Comparison of ENCODE assay signal across 24 cellular contexts in genomic region chr16:29022196-29022595, GRCh38. TPM values are rescaled to one million over a fixed set of nuclear protein-coding genes. Genes with fewer than 3 reads are reported as not detected.
DNase-seq lines count a peak whose midpoint lies in the region; ATAC-seq, FAIRE-seq and TF ChIP-seq lines count a peak whose summit lies in the region.
"Had no signal": no experiment of that assay in that cellular context is flagged by ENCODE, and none has a peak within 500 bp of the region (broad histone marks: within the 10 kb centered on the region; RNA-seq: fewer than 3 reads in every experiment).

No MANE protein-coding gene starts in this region.

- peaks cover 72% of the 10 kb centered on the region for H3K4me1 Mint-ChIP-seq in activated naive CD4-positive, alpha-beta T cell treated with anti-CD3 and anti-CD28 coated beads, Interleukin-2, amount 50 U/mL, for 24 hours
- H3K4me1 Mint-ChIP-seq in activated naive CD4-positive, alpha-beta T cell treated with anti-CD3 and anti-CD28 coated beads for 36 hours (ENCODE audit: low read depth): peaks cover 72% of the 10 kb centered on the region
- peaks cover 62% of the 10 kb centered on the region for H3K4me1 Mint-ChIP-seq in CD8-positive, alpha-beta T cell (ENCODE audit: low read depth)
- H3K4me1 Mint-ChIP-seq in activated naive CD8-positive, alpha-beta T cell (ENCODE audit: low read depth): peaks cover 72% of the 10 kb centered on the region

- no peak overlapping the region for H3K4me3 Mint-ChIP-seq in activated naive CD4-positive, alpha-beta T cell treated with anti-CD3 and anti-CD28 coated beads, Interleukin-2, amount 50 U/mL, for 24 hours
- H3K4me3 Mint-ChIP-seq in activated naive CD4-positive, alpha-beta T cell treated with anti-CD3 and anti-CD28 coated beads for 36 hours: no peak overlapping the region
- H3K4me3 Mint-ChIP-seq in CD8-positive, alpha-beta T cell: no peak overlapping the region
- no peak overlapping the region for H3K4me3 Mint-ChIP-seq in activated naive CD8-positive, alpha-beta T cell
- H3K4me3 Mint-ChIP-seq: CD14-positive monocyte had no signal

- no peak for TF ChIP-seq CTCF in CD8-positive, alpha-beta T cell (IDR thresholded peaks at IDR 0.05)
- no peak for TF ChIP-seq CTCF in D721Med (IDR thresholded peaks at IDR 0.05; ENCODE audit: insufficient read depth, missing control alignments)

- H3K27ac ChIP-seq in CD8-positive, alpha-beta T cell (ENCODE audit: low read depth, low read length): no peak overlapping the region
- H3K27ac ChIP-seq: A549, GM23248, KMS-11, RWPE1 had no signal

- peak overlapping the region; percentile 36 for H3K27ac Mint-ChIP-seq in activated naive CD4-positive, alpha-beta T cell treated with anti-CD3 and anti-CD28 coated beads, Interleukin-2, amount 50 U/mL, for 24 hours
- no peak overlapping the region for H3K27ac Mint-ChIP-seq in activated naive CD4-positive, alpha-beta T cell treated with anti-CD3 and anti-CD28 coated beads for 36 hours
- H3K27ac Mint-ChIP-seq in CD8-positive, alpha-beta T cell: peak overlapping the region; percentile 1
- peak overlapping the region; percentile 97 for H3K27ac Mint-ChIP-seq in activated naive CD8-positive, alpha-beta T cell
- H3K27ac Mint-ChIP-seq: CD14-positive monocyte had no signal

- H3K27me3 Mint-ChIP-seq in activated naive CD4-positive, alpha-beta T cell treated with anti-CD3 and anti-CD28 coated beads, Interleukin-2, amount 50 U/mL, for 24 hours: no peaks in the 10 kb centered on the region
- no peaks in the 10 kb centered on the region for H3K27me3 Mint-ChIP-seq in activated naive CD4-positive, alpha-beta T cell treated with anti-CD3 and anti-CD28 coated beads for 36 hours (ENCODE audit: low read depth)
- no peaks in the 10 kb centered on the region for H3K27me3 Mint-ChIP-seq in CD8-positive, alpha-beta T cell (ENCODE audit: low read depth)
- H3K27me3 Mint-ChIP-seq in activated naive CD8-positive, alpha-beta T cell: no peaks in the 10 kb centered on the region

- POLR2A ChIA-PET in CD8-positive, alpha-beta T cell (lab: Charles Lee): interaction anchor here (0.6 to 3.0 kb wide), 6 partner anchors 11 to 128 kb away, joined by 3 to 24 read pairs (median 4); partner anchors contain the start of gene LAT

- H3K27me3 ChIP-seq in CD8-positive, alpha-beta T cell (ENCODE audit: insufficient read depth, low read length): no peaks in the 10 kb centered on the region

- no peaks in the 10 kb centered on the region for H3K36me3 ChIP-seq in CD8-positive, alpha-beta T cell (ENCODE audit: insufficient read depth, low read length)

- FAIRE-seq in D721Med (lab: Jason Lieb, UNC): no peak
- FAIRE-seq: A549, G401.6, HTR-8/SVneo had no signal

- intact Hi-C loops in activated naive CD4-positive, alpha-beta T cell treated with anti-CD3 and anti-CD28 coated beads for 36 hours (cut with micrococcal nuclease): loop anchor here (5.0 kb wide), 2 partner anchors 65 to 160 kb away; partner anchors contain the start of gene SH2B1
- intact Hi-C loops in CD8-positive, alpha-beta T cell (cut with DNase I, micrococcal nuclease): no loop called here
- intact Hi-C loops in posterior vena cava (cut with DNase I): no loop called here

- no peak overlapping the region for H3K4me3 ChIP-seq in CD8-positive, alpha-beta T cell (ENCODE audit: low read depth, low read length)
- H3K4me3 ChIP-seq: A549, GM23248 had no signal

- no peaks in the 10 kb centered on the region for H3K9me3 Mint-ChIP-seq in activated naive CD4-positive, alpha-beta T cell treated with anti-CD3 and anti-CD28 coated beads, Interleukin-2, amount 50 U/mL, for 24 hours
- no peaks in the 10 kb centered on the region for H3K9me3 Mint-ChIP-seq in activated naive CD4-positive, alpha-beta T cell treated with anti-CD3 and anti-CD28 coated beads for 36 hours
- no peaks in the 10 kb centered on the region for H3K9me3 Mint-ChIP-seq in CD8-positive, alpha-beta T cell
- H3K9me3 Mint-ChIP-seq in activated naive CD8-positive, alpha-beta T cell (ENCODE audit: low read depth): no peaks in the 10 kb centered on the region
- H3K9me3 Mint-ChIP-seq: CD14-positive monocyte had no signal

- CTCF ChIA-PET in activated naive CD4-positive, alpha-beta T cell treated with anti-CD3 and anti-CD28 coated beads for 36 hours (lab: Charles Lee): interaction anchor here (3.2 kb wide), 1 partner anchor 12 kb away, joined by 14 read pairs; no protein-coding TSS in a partner anchor
- CTCF ChIA-PET in CD8-positive, alpha-beta T cell (lab: Charles Lee): interaction anchor here (2.3 to 4.0 kb wide), 3 partner anchors 11 to 48 kb away, joined by 10 to 18 read pairs (median 11); partner anchors contain the start of gene SPNS1

- no peak for ATAC-seq in CD8-positive, alpha-beta T cell
- ATAC-seq: A549 had no signal

- no peaks in the 10 kb centered on the region for H3K9me3 ChIP-seq in CD8-positive, alpha-beta T cell (ENCODE audit: low read length)
- H3K9me3 ChIP-seq: A549 had no signal

- no peaks in the 10 kb centered on the region for H3K36me3 Mint-ChIP-seq in activated naive CD4-positive, alpha-beta T cell treated with anti-CD3 and anti-CD28 coated beads, Interleukin-2, amount 50 U/mL, for 24 hours
- H3K36me3 Mint-ChIP-seq in activated naive CD4-positive, alpha-beta T cell treated with anti-CD3 and anti-CD28 coated beads for 36 hours (ENCODE audit: low read depth): no peaks in the 10 kb centered on the region
- no peaks in the 10 kb centered on the region for H3K36me3 Mint-ChIP-seq in CD8-positive, alpha-beta T cell
- H3K36me3 Mint-ChIP-seq in activated naive CD8-positive, alpha-beta T cell: no peaks in the 10 kb centered on the region
- H3K36me3 Mint-ChIP-seq: CD14-positive monocyte had no signal

- no peak for DNase-seq in activated naive CD4-positive, alpha-beta T cell treated with anti-CD3 and anti-CD28 coated beads for 36 hours
- DNase-seq in CD8-positive, alpha-beta T cell: no peak
- DNase-seq in posterior vena cava (ENCODE audit: low spot score) (peak; percentile 15), C1 segment of cervical spinal cord (lab: John Stamatoyannopoulos, UW) (no peak), D721Med (ENCODE audit: insufficient read length, low spot score) (no peak)
- DNase-seq: AML-193, DMS53, GM23248, H7, NCI-H1092, NCI-H1417 treated with DMSO at 0.1 percent for 48 hours, NCI-H1694 treated with DMSO at 0.1 percent for 48 hours, NCI-H2081, NCI-H2227 treated with DMSO at 0.1 percent for 48 hours, NCI-H69, SHP77 had no signal

- H3K4me1 ChIP-seq in CD8-positive, alpha-beta T cell (ENCODE audit: insufficient read depth, low read length): peaks cover 55% of the 10 kb centered on the region

RNA-seq across cellular contexts. Expression of gene LAT, which starts 37.3 kb away (rescaled TPM):
- total RNA-seq in activated naive CD4-positive, alpha-beta T cell treated with anti-CD3 and anti-CD28 coated beads for 36 hours: 100 to 1,000 TPM; 122 to 128 TPM
- 100 to 1,000 TPM; 175 to 176 TPM for total RNA-seq in CD8-positive, alpha-beta T cell
- total RNA-seq in posterior vena cava: 10 to 100 TPM in 1 of 2 donors, 1 to 10 TPM in 1; 9.7 to 11.4 TPM

RNA-seq across cellular contexts. Expression of gene SPNS1, which starts 47.6 kb away (rescaled TPM):
- 10 to 100 TPM; 10.3 to 10.5 TPM for total RNA-seq in activated naive CD4-positive, alpha-beta T cell treated with anti-CD3 and anti-CD28 coated beads for 36 hours
- total RNA-seq in CD8-positive, alpha-beta T cell: 10 to 100 TPM; 31.7 to 31.8 TPM
- 10 to 100 TPM; 22.4 to 24.9 TPM for total RNA-seq in posterior vena cava

Comparison
In these comparisons a context has a peak if more than half of its experiments do, and no peak if none do; other contexts are left out.
1. RNA of gene LAT, which starts 37.3 kb away (total RNA-seq): 175 to 176 TPM in CD8-positive, alpha-beta T cell and 122 to 128 TPM in activated naive CD4-positive, alpha-beta T cell treated with anti-CD3 and anti-CD28 coated beads for 36 hours; 9.7 to 11.4 TPM in posterior vena cava; every median in the first group is over 4 times any median in the second.